Comparison of ENCODE assay signal across 8 cellular contexts in genomic region chr12:6943719-6944380, GRCh38.
DNase-seq lines count a peak whose midpoint lies in the region; ATAC-seq and TF ChIP-seq lines count a peak whose summit lies in the region.

TSS of gene C12orf57 (plus strand) at chr12:6944022. CDS start at chr12:6944122, 100 bp downstream.
TSS of gene RNU7-1 (plus strand) at chr12:6943816.

- H3K27ac Mint-ChIP-seq in central memory CD8-positive, alpha-beta T cell (ENCODE audit: low read depth) = peak within 1 kb of the TSS; percentile 99

- H3K4me1 Mint-ChIP-seq in central memory CD8-positive, alpha-beta T cell = peaks cover 70% of the 10 kb centered on the region

- ATAC-seq in GM19023 (IDR thresholded peaks at IDR 0.05; ENCODE audit: unreplicated experiment) (peak; percentile 37), HG03159 (IDR thresholded peaks at IDR 0.05; ENCODE audit: unreplicated experiment) (peak; percentile 33)
- peak; percentile 69 for ATAC-seq in central memory CD8-positive, alpha-beta T cell (replicated peaks; ENCODE audit: extremely low read depth, poor library complexity, severe bottlenecking)

- TF ChIP-seq CTCF in AG09309 (IDR thresholded peaks at IDR 0.05; ENCODE audit: control insufficient read depth, insufficient read depth, low read depth, low read length, missing control alignments) (no peak), VCaP (conservative IDR thresholded peaks at IDR 0.05) (no peak)

- DNase-seq in AG09309 (ENCODE audit: low read depth) (peak; percentile 66), NCI-H2196 (lab: John Stamatoyannopoulos, UW; ENCODE audit: unreplicated experiment) (peak; percentile 47), islet precursor cell (peak; percentile 99)
- peak in 1 of 2 donors; percentile 69 for DNase-seq in central memory CD8-positive, alpha-beta T cell (ENCODE audit: low spot score in 2 of 2)
- DNase-seq in stimulated activated CD4-positive, alpha-beta T cell treated with anti-CD3 and anti-CD28 coated beads, Interleukin-12 subunit alpha, Interleukin-12 subunit beta, amount 100 ng/mL, for 4 hours = peak; percentile 61

- H3K4me3 ChIP-seq in AG09309 (ENCODE audit: control insufficient read depth, low read depth, low read length) = peak within 1 kb of the TSS; percentile 78

- no peaks in the 10 kb centered on the region for H3K27me3 Mint-ChIP-seq in central memory CD8-positive, alpha-beta T cell

- H3K27ac ChIP-seq in VCaP = peak within 1 kb of the TSS; percentile 96

- peaks cover 26% of the 10 kb centered on the region for H3K36me3 Mint-ChIP-seq in central memory CD8-positive, alpha-beta T cell (ENCODE audit: insufficient read depth)

- H3K4me3 Mint-ChIP-seq in central memory CD8-positive, alpha-beta T cell = peak within 1 kb of the TSS; percentile 98

- H3K9me3 Mint-ChIP-seq in central memory CD8-positive, alpha-beta T cell = no peaks in the 10 kb centered on the region
